In genomic region chr19:44051654-44052402, GRCh38 we compare ENCODE assay signal across 1 cellular context.
A peak's percentile ranks its signal among the peaks of the same experiment; 100 is the strongest.
TF ChIP-seq lines count a peak whose summit lies in the region.

ZNF223 (plus strand) TSS chr19:44052036; CDS start chr19:44055177, 3,141 bp downstream.

TF ChIP-seq in GM12878, 131 proteins besides CTCF, POLR2A, EP300 and RAD21 (continued from another document):
- TF ChIP-seq TARDBP (IDR thresholded peaks at IDR 0.05; ENCODE audit: borderline replicate concordance) = no peak
- no peak for TF ChIP-seq ASH2L (IDR thresholded peaks at IDR 0.05; ENCODE audit: borderline replicate concordance, low read depth)
- peak; percentile 40 for TF ChIP-seq SMAD1 (IDR thresholded peaks at IDR 0.05; ENCODE audit: low read depth, partially characterized antibody)
- peak; percentile 66; the same call in 1 of the 2 replicates for TF ChIP-seq GATAD2B (conservative IDR thresholded peaks at IDR 0.05; ENCODE audit: low read depth)
- TF ChIP-seq STAT3 (IDR thresholded peaks at IDR 0.05; ENCODE audit: low read depth, low read length) = no peak
- TF ChIP-seq ATF7 (IDR thresholded peaks at IDR 0.05; ENCODE audit: low read depth) = peak; percentile 19; the same call in 1 of the 2 replicates
- peak; percentile 86 for TF ChIP-seq IKZF2 (IDR thresholded peaks at IDR 0.05)
- TF ChIP-seq CHD4 (IDR thresholded peaks at IDR 0.05) = no peak
- peak; percentile 26; the same call in 1 of the 3 replicates for TF ChIP-seq POU2F2 (IDR thresholded peaks at IDR 0.05; ENCODE audit: borderline replicate concordance, low read depth, low read length)
- peak; percentile 91 for TF ChIP-seq ZBTB40 (IDR thresholded peaks at IDR 0.05; ENCODE audit: borderline replicate concordance)
- TF ChIP-seq CBFB (IDR thresholded peaks at IDR 0.05; ENCODE audit: low read depth) = no peak
- no peak for TF ChIP-seq NR2C2 (IDR thresholded peaks at IDR 0.05; ENCODE audit: borderline replicate concordance, control insufficient read depth, insufficient read length, low read depth)
- TF ChIP-seq SMC3 (IDR thresholded peaks at IDR 0.05; ENCODE audit: borderline replicate concordance, low read length) = no peak; the same call in 1 of the 2 replicates
- TF ChIP-seq LARP7 (IDR thresholded peaks at IDR 0.05) = peak; percentile 47; the same call in 1 of the 2 replicates
